Comparison of ENCODE assay signal across 18 cellular contexts in genomic region chr1:61455400-61455799, GRCh38.
"Had no signal": no experiment of that assay in that cellular context is flagged by ENCODE, and none has a peak within 500 bp of the region (broad histone marks: within the 10 kb centered on the region; RNA-seq: fewer than 3 reads in every experiment).

No MANE protein-coding gene starts in this region.

- H3K27ac ChIP-seq: brain microvascular endothelial cell, right lobe of liver, suprapubic skin, upper lobe of right lung had no signal

- H3K9me3 Mint-ChIP-seq: activated naive CD4-positive, alpha-beta T cell treated with anti-CD3 and anti-CD28 coated beads, Interleukin-2, amount 10 ng/mL, durations not matched to agents 7 days and 5 days; activated T-helper 2 cell treated with anti-CD3 and anti-CD28 coated beads, Interferon-gamma antibody, Interleukin-2, Interleukin-4, amounts not matched to agents 10 μg/mL and 5 μg/mL and 100 μg/mL, durations not matched to agents 14 hours and 24 hours and 36 hours; endodermal cell; immature natural killer cell; nephron progenitor cell; stimulated activated naive B cell treated with anti-CD40 and anti-IgM and Interleukin-4, amounts not matched to agents 10 μg/mL and 1 μg/mL and 100 μg/mL, for 72 hours; T-helper 1 cell treated with Interleukin-12 subunit alpha and Interleukin-12 subunit beta and Interleukin-4 antibody, amounts not matched to agents 30 μg/mL and 1 μg/mL, for 36 hours; WTC11 had no signal

- H3K9me3 ChIP-seq: psoas muscle, right lobe of liver, suprapubic skin, upper lobe of right lung had no signal

- H3K27ac Mint-ChIP-seq: activated naive CD4-positive, alpha-beta T cell treated with anti-CD3 and anti-CD28 coated beads, Interleukin-2, amount 10 ng/mL, durations not matched to agents 7 days and 5 days; activated T-helper 2 cell treated with anti-CD3 and anti-CD28 coated beads, Interferon-gamma antibody, Interleukin-2, Interleukin-4, amounts not matched to agents 10 μg/mL and 5 μg/mL and 100 μg/mL, durations not matched to agents 14 hours and 24 hours and 36 hours; endodermal cell; nephron progenitor cell; stimulated activated naive B cell treated with anti-CD40 and anti-IgM and Interleukin-4, amounts not matched to agents 10 μg/mL and 1 μg/mL and 100 μg/mL, for 72 hours; T-helper 1 cell treated with Interleukin-12 subunit alpha and Interleukin-12 subunit beta and Interleukin-4 antibody, amounts not matched to agents 30 μg/mL and 1 μg/mL, for 36 hours; WTC11 had no signal

- H3K36me3 Mint-ChIP-seq: activated naive CD4-positive, alpha-beta T cell treated with anti-CD3 and anti-CD28 coated beads, Interleukin-2, amount 10 ng/mL, durations not matched to agents 7 days and 5 days; stimulated activated naive B cell treated with anti-CD40 and anti-IgM and Interleukin-4, amounts not matched to agents 10 μg/mL and 1 μg/mL and 100 μg/mL, for 72 hours; WTC11 had no signal

- H3K27me3 Mint-ChIP-seq: stimulated activated naive B cell treated with anti-CD40 and anti-IgM and Interleukin-4, amounts not matched to agents 10 μg/mL and 1 μg/mL and 100 μg/mL, for 72 hours had no signal

- ATAC-seq: left cardiac atrium; psoas muscle; right lobe of liver; stimulated activated naive B cell treated with anti-CD40 and anti-IgM and Interleukin-4, amounts not matched to agents 10 μg/mL and 1 μg/mL and 100 μg/mL, for 72 hours; upper lobe of right lung; WTC11 had no signal

- H3K4me3 ChIP-seq: psoas muscle, right lobe of liver, suprapubic skin, upper lobe of right lung had no signal

- DNase-seq: activated CD4-positive, alpha-beta T cell treated with anti-CD3 and anti-CD28 coated beads for 48 hours; activated naive CD4-positive, alpha-beta T cell treated with anti-CD3 and anti-CD28 coated beads, Interleukin-2, amount 10 ng/mL, durations not matched to agents 7 days and 5 days; activated T-cell treated with anti-CD3 and anti-CD28 coated beads for 4 hours; brain microvascular endothelial cell; cerebellar nuclear complex; endodermal cell; immature natural killer cell; left cardiac atrium; nephron progenitor cell; psoas muscle; right lobe of liver; stimulated activated CD4-positive, alpha-beta T cell treated with anti-CD3 and anti-CD28 coated beads, Interleukin-2, amount 100 ng/mL, for 24 hours; stimulated activated naive B cell treated with anti-CD40 and anti-IgM and Interleukin-4, amounts not matched to agents 10 μg/mL and 1 μg/mL and 100 μg/mL, for 72 hours; upper lobe of right lung had no signal

- H3K4me3 Mint-ChIP-seq: activated naive CD4-positive, alpha-beta T cell treated with anti-CD3 and anti-CD28 coated beads, Interleukin-2, amount 10 ng/mL, durations not matched to agents 7 days and 5 days; endodermal cell; immature natural killer cell; nephron progenitor cell; stimulated activated naive B cell treated with anti-CD40 and anti-IgM and Interleukin-4, amounts not matched to agents 10 μg/mL and 1 μg/mL and 100 μg/mL, for 72 hours; T-helper 1 cell treated with Interleukin-12 subunit alpha and Interleukin-12 subunit beta and Interleukin-4 antibody, amounts not matched to agents 30 μg/mL and 1 μg/mL, for 36 hours; WTC11 had no signal

- H3K27me3 ChIP-seq: brain microvascular endothelial cell, right lobe of liver, suprapubic skin, upper lobe of right lung had no signal

- H3K36me3 ChIP-seq: brain microvascular endothelial cell had no signal
